In genomic region chr4:147786031-147786430, GRCh38 we compare ENCODE assay signal across 9 cellular contexts. TPM values are rescaled to one million over a fixed set of nuclear protein-coding genes. Genes with fewer than 3 reads are reported as not detected.
DNase-seq lines count a peak whose midpoint lies in the region; ATAC-seq, FAIRE-seq and TF ChIP-seq lines count a peak whose summit lies in the region.
"Had no signal": no experiment of that assay in that cellular context is flagged by ENCODE, and none has a peak within 500 bp of the region (broad histone marks: within the 10 kb centered on the region; RNA-seq: fewer than 3 reads in every experiment).

No MANE protein-coding gene starts in this region.

- DNase-seq in WTC11 (ENCODE audit: low spot score) (no peak), HTR-8/SVneo (ENCODE audit: insufficient read length, low spot score) (no peak), NCI-H774 (lab: John Stamatoyannopoulos, UW) (no peak)
- no peak for DNase-seq in NK-92 treated with Interleukin-12 subunit alpha and Interleukin-12 subunit beta, amount 100 ng/mL, for 24 hours (lab: John Stamatoyannopoulos, UW)
- DNase-seq in activated naive CD4-positive, alpha-beta T cell treated with Interleukin-2 at 50 U/mL for 16 hours: no peak
- DNase-seq: activated CD4-positive, alpha-beta T cell treated with anti-CD3 and anti-CD28 coated beads for 4 hours had no signal

- no peaks in the 10 kb centered on the region for H4K20me1 ChIP-seq in DOHH2 (ENCODE audit: control insufficient read depth, insufficient read depth, low read depth, low read length)

- H3K36me3 ChIP-seq in DOHH2 (ENCODE audit: control insufficient read depth, low read length): no peaks in the 10 kb centered on the region

- H3K9me3 ChIP-seq in DOHH2 (ENCODE audit: control insufficient read depth, insufficient read depth, low read length): no peaks in the 10 kb centered on the region

- H3K27me3 ChIP-seq in DOHH2 (ENCODE audit: control insufficient read depth, low read length): 0 out of 2 replicates have a peak, but pooled peaks cover 3% of the 10 kb centered on the region

- no peak overlapping the region for H3K4me3 Mint-ChIP-seq in WTC11

- H3K4me3 ChIP-seq in DOHH2 (ENCODE audit: low read length): no peak overlapping the region

- POLR2A ChIA-PET in WTC11 (lab: Charles Lee): no interaction called here

- CTCF ChIA-PET in WTC11 (lab: Charles Lee): interaction anchor here (0.8 to 2.6 kb wide), 3 partner anchors 54 to 81 kb away, joined by 3 to 12 read pairs (median 3); no protein-coding TSS in a partner anchor

- H3K4me1 ChIP-seq in DOHH2 (ENCODE audit: control insufficient read depth, low read length): peaks cover 9% of the 10 kb centered on the region

- 0 out of 2 replicates have a peak overlapping the region, but pooled peaks have one; percentile 10 for H3K27ac Mint-ChIP-seq in WTC11

- no peaks in the 10 kb centered on the region for H3K9me2 ChIP-seq in DOHH2 (replicated peaks; ENCODE audit: control insufficient read depth, low read length)

- peaks cover 9% of the 10 kb centered on the region for H3F3A ChIP-seq in DOHH2 (ENCODE audit: control insufficient read depth, insufficient read depth)

- TF ChIP-seq CTCF in DOHH2 (IDR thresholded peaks at IDR 0.05; ENCODE audit: low read depth, low read length, poor library complexity, severe bottlenecking) (no peak), WTC11 (IDR thresholded peaks at IDR 0.05) (no peak)

- peaks cover 15% of the 10 kb centered on the region for H3K4me1 Mint-ChIP-seq in WTC11

- H3K36me3 Mint-ChIP-seq in WTC11: no peaks in the 10 kb centered on the region

- peak overlapping the region; percentile 33 for H3K4me2 ChIP-seq in DOHH2 (ENCODE audit: low read length)

- no peak for FAIRE-seq in HTR-8/SVneo (lab: Jason Lieb, UNC)

- H3K9me3 Mint-ChIP-seq in WTC11: no peaks in the 10 kb centered on the region

- H3K79me2 ChIP-seq in DOHH2 (ENCODE audit: control insufficient read depth, low read length): no peaks in the 10 kb centered on the region

- no peak overlapping the region for H3K27ac ChIP-seq in DOHH2 (ENCODE audit: low read depth, low read length)

- ATAC-seq in GM19455 (IDR thresholded peaks at IDR 0.05; ENCODE audit: unreplicated experiment) (peak; percentile 88), HG03135 (IDR thresholded peaks at IDR 0.05; ENCODE audit: unreplicated experiment) (peak; percentile 92), WTC11 (peak; percentile 43; the same call in 1 of the 2 replicates)

- no peaks in the 10 kb centered on the region for H3K27me3 Mint-ChIP-seq in WTC11 (ENCODE audit: low read depth)

TF ChIP-seq in WTC11, 78 proteins besides CTCF, POLR2A, EP300 and RAD21:
- TF ChIP-seq USF1 (CRISPR knock-in tag; IDR thresholded peaks at IDR 0.05) (no peak), FOXP1 (CRISPR knock-in tag; IDR thresholded peaks at IDR 0.05; ENCODE audit: borderline replicate concordance) (no peak), E2F1 (CRISPR knock-in tag; IDR thresholded peaks at IDR 0.05) (no peak), TEAD1 (CRISPR knock-in tag; IDR thresholded peaks at IDR 0.05) (no peak), OVOL2 (CRISPR knock-in tag; IDR thresholded peaks at IDR 0.05; ENCODE audit: borderline replicate concordance) (no peak)

RNA-seq across cellular contexts. Expression of gene ARHGAP10, which starts 54.1 kb away (rescaled TPM):
- total RNA-seq in WTC11 (2021): 7.1 to 9.6 TPM (median 8.0 TPM) in 3 replicates
